ENCODE assay signal across 8 cellular contexts in genomic region chr13:60431108-60431700, GRCh38. TPM values are rescaled to one million over a fixed set of nuclear protein-coding genes. Genes with fewer than 3 reads are reported as not detected.
DNase-seq lines count a peak whose midpoint lies in the region; ATAC-seq, FAIRE-seq and TF ChIP-seq lines count a peak whose summit lies in the region.

No MANE protein-coding gene starts in this region.

- TF ChIP-seq CTCF in bronchial epithelial cell (IDR thresholded peaks at IDR 0.05; ENCODE audit: insufficient read depth, low read length, severe bottlenecking) (peak; percentile 58), tibial artery (IDR thresholded peaks at IDR 0.05) (peak; percentile 87 to 93)

- H3K36me3 ChIP-seq in bronchial epithelial cell (ENCODE audit: control insufficient read depth, insufficient read depth, low read length) (no peaks in the 10 kb centered on the region), tibial artery (no peaks in the 10 kb centered on the region)

- FAIRE-seq in bronchial epithelial cell (lab: Jason Lieb, UNC): no peak

- peaks cover 0 to 5% (median 0%) of the 10 kb centered on the region in 4 donors for H3K4me1 ChIP-seq in tibial artery

- H3K4me3 ChIP-seq in bronchial epithelial cell (ENCODE audit: low read depth, low read length) (no peak overlapping the region), tibial artery (no peak overlapping the region)

- ATAC-seq in GM21360 (IDR thresholded peaks at IDR 0.05; ENCODE audit: unreplicated experiment) (peak; percentile 71), HG03520 (IDR thresholded peaks at IDR 0.05; ENCODE audit: unreplicated experiment) (peak; percentile 76), left colon (peak; percentile 74)

- no peak overlapping the region for H3K27ac ChIP-seq in tibial artery

- H3K9me3 ChIP-seq in tibial artery: no peaks in the 10 kb centered on the region

- H3K27me3 ChIP-seq in bronchial epithelial cell (ENCODE audit: control insufficient read depth, insufficient read depth, low read length): no peaks in the 10 kb centered on the region
- H3K27me3 ChIP-seq in tibial artery: no peaks in the 10 kb centered on the region

- DNase-seq in GDM1 (lab: John Stamatoyannopoulos, UW) (peak; percentile 58), NCI-H82 (lab: John Stamatoyannopoulos, UW) (peak; percentile 84), bronchial epithelial cell (ENCODE audit: low read depth) (peak; percentile 70), left colon (no peak), tibial artery (no peak)
- no peak for DNase-seq in activated CD4-positive, alpha-beta T cell treated with anti-CD3 and anti-CD28 coated beads, Interleukin-2, amount 50 U/mL, for 1 hour

- intact Hi-C loops in left colon (cut with DNase I, micrococcal nuclease) (no loop called here), tibial artery (cut with DNase I; ENCODE audit: low total_unique reads) (no loop called here)

RNA-seq across cellular contexts. Expression of gene TDRD3, which starts 34.2 kb away (rescaled TPM):
- 12.4 and 12.7 TPM in 2 replicates for total RNA-seq in bronchial epithelial cell
- total RNA-seq in left colon: 10 to 100 TPM; 31.0 to 31.9 TPM

Comparison
In these comparisons a context has a peak if more than half of its experiments do, and no peak if none do; other contexts are left out.
1. DNase-seq: peak in GDM1 (single experiment), NCI-H82 (single experiment) and bronchial epithelial cell (single experiment); none in left colon (0 of 2), tibial artery (0 of 2) and activated CD4-positive, alpha-beta T cell treated with anti-CD3 and anti-CD28 coated beads, Interleukin-2, amount 50 U/mL, for 1 hour (single experiment).
2. Peak in every context shown above with its lines, with median percentiles within 50 percentile points of each other: ATAC-seq.